15 cellular contexts compared by ENCODE assay signal in genomic region chr5:159518361-159518760, GRCh38.
DNase-seq lines count a peak whose midpoint lies in the region; ATAC-seq and TF ChIP-seq lines count a peak whose summit lies in the region.
"Had no signal": no experiment of that assay in that cellular context is flagged by ENCODE, and none has a peak within 500 bp of the region (broad histone marks: within the 10 kb centered on the region; RNA-seq: fewer than 3 reads in every experiment).

No MANE protein-coding gene starts in this region.

- no peak overlapping the region for H3K4me3 ChIP-seq in MG63
- H3K4me3 ChIP-seq in lung, result no peak overlapping the region

- H3K4me1 ChIP-seq in lung (ENCODE audit: control insufficient read depth in 2 of 2, insufficient read depth in 2 of 2, low read length in 2 of 2), result peaks cover 0 to 5% of the 10 kb centered on the region in 2 donors

- H3K4me1 Mint-ChIP-seq in chondrocyte (ENCODE audit: low read depth), result peaks cover 20% of the 10 kb centered on the region
- peaks cover 10% of the 10 kb centered on the region for H3K4me1 Mint-ChIP-seq in activated T-cell treated with anti-CD3 and anti-CD28 coated beads, Interleukin-2, amount 50 U/mL, for 24 hours (ENCODE audit: low read depth)
- peaks cover 11% of the 10 kb centered on the region for H3K4me1 Mint-ChIP-seq in stimulated activated effector memory CD8-positive, alpha-beta T cell treated with anti-CD3 and anti-CD28 coated beads, Interleukin-12 subunit alpha, Interleukin-12 subunit beta, amount 100 ng/mL, for 72 hours
- H3K4me1 Mint-ChIP-seq: WTC11 had no signal

- DNase-seq in AG08395 (ENCODE audit: low spot score), result peak; percentile 18
- peak; percentile 70 for DNase-seq in MG63
- no peak for DNase-seq in chondrocyte (ENCODE audit: low spot score)
- peak; percentile 71 for DNase-seq in lung (ENCODE audit: low spot score)
- no peak for DNase-seq in activated T-cell treated with anti-CD3 and anti-CD28 coated beads, Interleukin-2, amount 50 U/mL, for 24 hours
- no peak for DNase-seq in NCI-H1436 treated with DMSO at 0.1 percent for 48 hours (lab: John Stamatoyannopoulos, UW)
- DNase-seq in stimulated activated effector memory CD8-positive, alpha-beta T cell treated with anti-CD3 and anti-CD28 coated beads, Interleukin-12 subunit alpha, Interleukin-12 subunit beta, amount 100 ng/mL, for 72 hours (ENCODE audit: low spot score in 2 of 2), result no peak
- DNase-seq: activated effector memory CD4-positive, alpha-beta T cell treated with Interleukin-2 at 50 U/mL for 16 hours; hippocampal formation; naive B cell; NCI-H2171; stimulated activated CD4-positive, alpha-beta T cell treated with anti-CD3 and anti-CD28 coated beads, Interleukin-4, amount 100 ng/mL, for 24 hours had no signal

- no peaks in the 10 kb centered on the region for H3K9me3 Mint-ChIP-seq in chondrocyte (ENCODE audit: low read depth)
- no peaks in the 10 kb centered on the region for H3K9me3 Mint-ChIP-seq in activated T-cell treated with anti-CD3 and anti-CD28 coated beads, Interleukin-2, amount 50 U/mL, for 24 hours
- H3K9me3 Mint-ChIP-seq in stimulated activated effector memory CD8-positive, alpha-beta T cell treated with anti-CD3 and anti-CD28 coated beads, Interleukin-12 subunit alpha, Interleukin-12 subunit beta, amount 100 ng/mL, for 72 hours, result no peaks in the 10 kb centered on the region
- H3K9me3 Mint-ChIP-seq: type B pancreatic cell, WTC11 had no signal

- H3K36me3 Mint-ChIP-seq in chondrocyte (ENCODE audit: low read depth), result peaks cover 3% of the 10 kb centered on the region
- H3K36me3 Mint-ChIP-seq in activated T-cell treated with anti-CD3 and anti-CD28 coated beads, Interleukin-2, amount 50 U/mL, for 24 hours (ENCODE audit: low read depth), result no peaks in the 10 kb centered on the region
- no peaks in the 10 kb centered on the region for H3K36me3 Mint-ChIP-seq in stimulated activated effector memory CD8-positive, alpha-beta T cell treated with anti-CD3 and anti-CD28 coated beads, Interleukin-12 subunit alpha, Interleukin-12 subunit beta, amount 100 ng/mL, for 72 hours
- H3K36me3 Mint-ChIP-seq: naive B cell, type B pancreatic cell, WTC11 had no signal

- no peak for TF ChIP-seq CTCF in chondrocyte (IDR thresholded peaks at IDR 0.05)
- TF ChIP-seq CTCF in lung (IDR thresholded peaks at IDR 0.05; ENCODE audit: control extremely low read depth, extremely low read depth), result no peak

- H3K27ac Mint-ChIP-seq in chondrocyte (ENCODE audit: unreplicated experiment), result peak overlapping the region; percentile 73
- no peak overlapping the region for H3K27ac Mint-ChIP-seq in activated T-cell treated with anti-CD3 and anti-CD28 coated beads, Interleukin-2, amount 50 U/mL, for 24 hours
- no peak overlapping the region for H3K27ac Mint-ChIP-seq in stimulated activated effector memory CD8-positive, alpha-beta T cell treated with anti-CD3 and anti-CD28 coated beads, Interleukin-12 subunit alpha, Interleukin-12 subunit beta, amount 100 ng/mL, for 72 hours
- H3K27ac Mint-ChIP-seq: naive B cell, type B pancreatic cell, WTC11 had no signal

- peak overlapping the region in 1 of 2 donors; percentile 32 for H3K27ac ChIP-seq in lung (ENCODE audit: low read depth in 1 of 2, low read length in 1 of 2)

- whole genome bisulfite sequencing in lung, 2 donors, result 59 to 83% methylated on average over 3 of the region's 3 CpGs

- H3K4me3 Mint-ChIP-seq in chondrocyte (ENCODE audit: unreplicated experiment), result no peak overlapping the region
- no peak overlapping the region for H3K4me3 Mint-ChIP-seq in activated T-cell treated with anti-CD3 and anti-CD28 coated beads, Interleukin-2, amount 50 U/mL, for 24 hours
- H3K4me3 Mint-ChIP-seq in stimulated activated effector memory CD8-positive, alpha-beta T cell treated with anti-CD3 and anti-CD28 coated beads, Interleukin-12 subunit alpha, Interleukin-12 subunit beta, amount 100 ng/mL, for 72 hours, result no peak overlapping the region
- H3K4me3 Mint-ChIP-seq: naive B cell, type B pancreatic cell, WTC11 had no signal

- H3K27me3 ChIP-seq in MG63, result no peaks in the 10 kb centered on the region
- no peaks in the 10 kb centered on the region for H3K27me3 ChIP-seq in lung (ENCODE audit: control insufficient read depth, insufficient read depth)

- peaks cover 12% of the 10 kb centered on the region for H3K27me3 Mint-ChIP-seq in chondrocyte (ENCODE audit: low read depth)
- peaks cover 6% of the 10 kb centered on the region for H3K27me3 Mint-ChIP-seq in activated T-cell treated with anti-CD3 and anti-CD28 coated beads, Interleukin-2, amount 50 U/mL, for 24 hours

- H3K9me3 ChIP-seq in MG63 (no peaks in the 10 kb centered on the region), lung (ENCODE audit: control insufficient read depth in 2 of 2, insufficient read depth in 1 of 2, low read length in 1 of 2) (no peaks in the 10 kb centered on the region)

- ATAC-seq in lung (ENCODE audit: insufficient read depth, low FRiP score), result peak; percentile 43
- no peak for ATAC-seq in GM19455 (IDR thresholded peaks at IDR 0.05; ENCODE audit: unreplicated experiment)
- no peak for ATAC-seq in stimulated activated effector memory CD8-positive, alpha-beta T cell treated with anti-CD3 and anti-CD28 coated beads, Interleukin-12 subunit alpha, Interleukin-12 subunit beta, amount 100 ng/mL, for 72 hours
- ATAC-seq: WTC11 had no signal

- no peaks in the 10 kb centered on the region for H3K36me3 ChIP-seq in MG63
- no peaks in the 10 kb centered on the region for H3K36me3 ChIP-seq in lung (ENCODE audit: control insufficient read depth in 2 of 2, insufficient read depth in 2 of 2, low read length in 2 of 2)

Comparison
In these comparisons a context has a peak if more than half of its experiments do, and no peak if none do; other contexts are left out.
1. DNase-seq: peak in AG08395 (single experiment), MG63 (single experiment) and lung (single experiment); none in chondrocyte (single experiment), activated T-cell treated with anti-CD3 and anti-CD28 coated beads, Interleukin-2, amount 50 U/mL, for 24 hours (single experiment), NCI-H1436 treated with DMSO at 0.1 percent for 48 hours (single experiment) and stimulated activated effector memory CD8-positive, alpha-beta T cell treated with anti-CD3 and anti-CD28 coated beads, Interleukin-12 subunit alpha, Interleukin-12 subunit beta, amount 100 ng/mL, for 72 hours (0 of 2).